ENCODE assay signal across 8 cellular contexts in the genomic region with DNA sequence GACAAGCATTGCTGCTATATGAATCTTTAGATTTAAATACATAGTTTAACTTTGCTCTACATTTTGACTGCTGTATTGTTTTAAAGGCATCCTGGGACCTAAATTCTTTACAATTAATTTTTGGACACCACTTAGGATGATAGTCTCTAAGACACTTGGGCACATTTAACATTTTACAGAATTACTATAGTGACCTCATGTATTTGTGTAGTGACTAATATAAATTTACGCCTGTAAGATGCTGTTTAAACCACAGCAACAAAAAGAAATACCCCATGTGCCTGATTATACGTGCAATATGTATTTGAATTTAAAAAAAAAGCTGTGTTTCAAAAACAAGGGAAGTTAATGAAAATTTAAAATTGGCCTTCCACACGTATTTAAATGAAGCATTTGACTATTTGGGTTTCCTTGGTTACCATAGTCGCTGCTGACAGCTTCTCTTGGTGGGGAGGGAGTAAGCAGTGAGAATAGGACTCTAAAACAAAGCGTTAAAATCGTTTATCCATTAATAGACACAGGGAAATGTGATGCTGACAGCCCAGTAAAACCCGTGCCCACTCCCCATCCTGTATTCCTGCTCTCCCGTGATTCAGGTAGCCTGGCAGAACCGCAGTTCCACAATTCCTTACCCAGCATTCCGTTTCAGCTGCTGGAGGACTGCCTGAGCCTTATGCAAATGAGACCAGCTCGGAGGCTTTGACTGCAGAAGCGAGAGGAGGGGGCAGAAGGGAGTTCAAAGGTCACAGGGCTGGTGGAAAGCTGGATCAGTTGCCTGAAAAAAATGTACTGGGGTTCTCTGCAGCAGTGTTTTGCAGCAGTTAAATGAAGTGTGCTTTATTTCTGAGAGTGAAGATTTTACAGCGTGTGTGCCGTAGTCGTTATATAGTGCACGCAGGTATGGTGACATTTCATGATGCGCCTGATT.
A peak's percentile ranks its signal among the peaks of the same experiment; 100 is the strongest.
DNase-seq lines count a peak whose midpoint lies in the region; ATAC-seq and TF ChIP-seq lines count a peak whose summit lies in the region.

No MANE protein-coding gene starts in this region.

- H3K9ac ChIP-seq in duodenal mucosa (ENCODE audit: low read depth in 1 of 2, low read length in 2 of 2) = peak overlapping the region in 1 of 2 donors; percentile 55

- H3K9me3 ChIP-seq in duodenal mucosa (ENCODE audit: control insufficient read depth in 1 of 2, low read length in 2 of 2) (no peaks in the 10 kb centered on the region), upper lobe of right lung (no peaks in the 10 kb centered on the region)

- intact Hi-C loops in upper lobe of right lung (cut with DNase I) = no loop called here

- H3K4me3 ChIP-seq in duodenal mucosa (ENCODE audit: low read depth in 1 of 2, low read length in 2 of 2) (peak overlapping the region; percentile 69 to 89), upper lobe of right lung (peak overlapping the region; percentile 35)

- H3K27ac ChIP-seq in duodenal mucosa (ENCODE audit: low read depth, low read length) (no peak overlapping the region), upper lobe of right lung (no peak overlapping the region)

- TF ChIP-seq CTCF in upper lobe of right lung (IDR thresholded peaks at IDR 0.05) = no peak

- no peaks in the 10 kb centered on the region for H3K4me1 ChIP-seq in duodenal mucosa (ENCODE audit: control insufficient read depth in 1 of 2, insufficient read depth in 2 of 2, low read length in 2 of 2)
- no peaks in the 10 kb centered on the region for H3K4me1 ChIP-seq in upper lobe of right lung

- DNase-seq in H4 (ENCODE audit: low spot score) (peak; percentile 42), NCI-H526 (lab: John Stamatoyannopoulos, UW) (peak; percentile 98), medulla oblongata (ENCODE audit: extremely low spot score) (peak; percentile 82), upper lobe of right lung (peak; percentile 48), AML-193 (lab: John Stamatoyannopoulos, UW) (no peak)

- ATAC-seq in upper lobe of right lung (peak; percentile 92), GM19023 (IDR thresholded peaks at IDR 0.05; ENCODE audit: unreplicated experiment) (no peak), GM19328 (IDR thresholded peaks at IDR 0.05; ENCODE audit: unreplicated experiment) (no peak)

- H3K27me3 ChIP-seq in duodenal mucosa (ENCODE audit: control insufficient read depth in 1 of 2, insufficient read depth in 2 of 2, low read length in 2 of 2) (no peaks in the 10 kb centered on the region), upper lobe of right lung (no peaks in the 10 kb centered on the region)

- H3K36me3 ChIP-seq in duodenal mucosa (ENCODE audit: control insufficient read depth in 1 of 2, insufficient read depth in 2 of 2, low read length in 2 of 2) = no peaks in the 10 kb centered on the region
- H3K36me3 ChIP-seq in upper lobe of right lung = no peaks in the 10 kb centered on the region

Comparison
In these comparisons a context has a peak if more than half of its experiments do, and no peak if none do; other contexts are left out.
1. DNase-seq: peak in H4 (single experiment), NCI-H526 (2 of 2), medulla oblongata (single experiment) and upper lobe of right lung (single experiment); none in AML-193 (0 of 2).